ENCODE assay signal across 9 cellular contexts in genomic region chr16:29620591-29620990, GRCh38. TPM values are rescaled to one million over a fixed set of nuclear protein-coding genes. Genes with fewer than 3 reads are reported as not detected.
A peak's percentile ranks its signal among the peaks of the same experiment; 100 is the strongest.
DNase-seq lines count a peak whose midpoint lies in the region; ATAC-seq and TF ChIP-seq lines count a peak whose summit lies in the region.
"Not testable (repeated sequence)": the region's sequence is repeated elsewhere in the genome, so short reads cannot be mapped to it uniquely, and the experiment has no call there.
"Had no signal": no experiment of that assay in that cellular context is flagged by ENCODE, and none has a peak within 500 bp of the region (broad histone marks: within the 10 kb centered on the region; RNA-seq: fewer than 3 reads in every experiment).

No MANE protein-coding gene starts in this region.

- not testable (repeated sequence) for H3K9me3 ChIP-seq in BE2C, mucosa of descending colon

- not testable (repeated sequence) for H3K4me3 ChIP-seq in BE2C (ENCODE audit: low read depth, low read length); fibroblast of mammary gland (ENCODE audit: control insufficient read depth, low read depth, low read length); mucosa of descending colon

- ATAC-seq in mucosa of descending colon: peak; percentile 58
- ATAC-seq in stimulated activated effector memory CD8-positive, alpha-beta T cell treated with anti-CD3 and anti-CD28 coated beads, Interleukin-12 subunit alpha, Interleukin-12 subunit beta, amount 100 ng/mL, for 72 hours: peak; percentile 89

- H3K36me3 Mint-ChIP-seq in stimulated activated effector memory CD8-positive, alpha-beta T cell treated with anti-CD3 and anti-CD28 coated beads, Interleukin-12 subunit alpha, Interleukin-12 subunit beta, amount 100 ng/mL, for 72 hours: not testable (repeated sequence)

- H3K36me3 ChIP-seq in BE2C; mucosa of descending colon (ENCODE audit: low read depth): not testable (repeated sequence)

- DNase-seq in BE2C (peak; percentile 46), NCI-H146 treated with DMSO at 0.1 percent for 48 hours (lab: John Stamatoyannopoulos, UW; ENCODE audit: unreplicated experiment) (peak; percentile 7), UCSD-AML1 (lab: John Stamatoyannopoulos, UW; ENCODE audit: unreplicated experiment) (peak; percentile 47), fibroblast of mammary gland (ENCODE audit: low read depth) (peak; percentile 20), mucosa of descending colon (peak in 2 of 3 donors; percentile 61 to 65)
- DNase-seq in activated effector memory CD4-positive, alpha-beta T cell treated with anti-CD3 and anti-CD28 coated beads, Interleukin-2, amount 50 U/mL, for 16 hours: peak; percentile 78
- DNase-seq in stimulated activated effector memory CD8-positive, alpha-beta T cell treated with anti-CD3 and anti-CD28 coated beads, Interleukin-12 subunit alpha, Interleukin-12 subunit beta, amount 100 ng/mL, for 72 hours (ENCODE audit: low spot score in 2 of 2): not testable (repeated sequence)

- not testable (repeated sequence) for H3K27me3 ChIP-seq in BE2C

- H3K9me3 Mint-ChIP-seq in stimulated activated effector memory CD8-positive, alpha-beta T cell treated with anti-CD3 and anti-CD28 coated beads, Interleukin-12 subunit alpha, Interleukin-12 subunit beta, amount 100 ng/mL, for 72 hours: not testable (repeated sequence)

- not testable (repeated sequence) for H3K4me1 Mint-ChIP-seq in stimulated activated effector memory CD8-positive, alpha-beta T cell treated with anti-CD3 and anti-CD28 coated beads, Interleukin-12 subunit alpha, Interleukin-12 subunit beta, amount 100 ng/mL, for 72 hours

- not testable (repeated sequence) for H3K27ac Mint-ChIP-seq in stimulated activated effector memory CD8-positive, alpha-beta T cell treated with anti-CD3 and anti-CD28 coated beads, Interleukin-12 subunit alpha, Interleukin-12 subunit beta, amount 100 ng/mL, for 72 hours

- TF ChIP-seq CTCF in BE2C (IDR thresholded peaks at IDR 0.05; ENCODE audit: low read depth, low read length): peak; percentile 31
- TF ChIP-seq CTCF in GM12874 (IDR thresholded peaks at IDR 0.05; ENCODE audit: insufficient read depth, low read depth, low read length): 0 out of 2 replicates have a peak, but pooled peaks have one; percentile 26
- peak; percentile 4 for TF ChIP-seq CTCF in fibroblast of mammary gland (conservative IDR thresholded peaks at IDR 0.05; ENCODE audit: control insufficient read depth, insufficient read depth, low read depth, low read length)
- not testable (repeated sequence) for TF ChIP-seq CTCF in mucosa of descending colon (IDR thresholded peaks at IDR 0.05)

- intact Hi-C loops in mucosa of descending colon (cut with DNase I, micrococcal nuclease): not testable (repeated sequence)

- not testable (repeated sequence) for H3K4me1 ChIP-seq in BE2C; mucosa of descending colon (ENCODE audit: low read depth)

- not testable (repeated sequence) for H3K4me3 Mint-ChIP-seq in stimulated activated effector memory CD8-positive, alpha-beta T cell treated with anti-CD3 and anti-CD28 coated beads, Interleukin-12 subunit alpha, Interleukin-12 subunit beta, amount 100 ng/mL, for 72 hours

RNA-seq across cellular contexts. Expression of gene SPN, which starts 42.5 kb away (rescaled TPM):
- polyA plus RNA-seq in BE2C (2012; ENCODE audit: insufficient read depth, insufficient read length, low read depth): 2.0 TPM
- total RNA-seq in mucosa of descending colon: 1 to 10 TPM; 4.4 to 6.0 (median 4.5) TPM
- total RNA-seq: mammary epithelial cell had no signal
- polyA plus RNA-seq: mammary epithelial cell had no signal

RNA-seq across cellular contexts. Expression of gene QPRT, which starts 58.4 kb away (rescaled TPM):
- polyA plus RNA-seq in BE2C (2012; ENCODE audit: insufficient read depth, insufficient read length, low read depth): 245 TPM
- 10 to 100 TPM; 25.3 to 54.6 (median 25.4) TPM for total RNA-seq in mucosa of descending colon
